In genomic region chr4:184348311-184349233, GRCh38 we compare ENCODE assay signal across 11 cellular contexts.
DNase-seq lines count a peak whose midpoint lies in the region; ATAC-seq, FAIRE-seq and TF ChIP-seq lines count a peak whose summit lies in the region.
"Had no signal": no experiment of that assay in that cellular context is flagged by ENCODE, and none has a peak within 500 bp of the region (broad histone marks: within the 10 kb centered on the region; RNA-seq: fewer than 3 reads in every experiment).

No MANE protein-coding gene starts in this region.

- H4K91ac ChIP-seq in IMR-90 (ENCODE audit: insufficient read depth, low read depth, low read length) = peak overlapping the region; percentile 38; the same call in 1 of the 2 replicates

- H3K4me2 ChIP-seq in IMR-90 (ENCODE audit: low read depth, low read length) = peak overlapping the region; percentile 47
- peak overlapping the region; percentile 100 for H3K4me2 ChIP-seq in HepG2 (ENCODE audit: low read depth, low read length)

- peak; percentile 79 for ATAC-seq in IMR-90 (ENCODE audit: low read depth)
- no peak for ATAC-seq in central memory CD8-positive, alpha-beta T cell (replicated peaks; ENCODE audit: extremely low read depth, poor library complexity, severe bottlenecking)
- peak; percentile 90 for ATAC-seq in HepG2
- ATAC-seq: T-cell had no signal

- H2AFZ ChIP-seq in IMR-90 (replicated peaks; ENCODE audit: low read length, poor library complexity) (peak overlapping the region; percentile 59), HepG2 (ENCODE audit: low read length) (no peak overlapping the region)

- H3K23ac ChIP-seq in IMR-90 (ENCODE audit: low read depth, low read length) = peak overlapping the region; percentile 66; the same call in 1 of the 2 replicates

- H3K27ac ChIP-seq in IMR-90 (ENCODE audit: insufficient read depth, low read length) = peak overlapping the region; percentile 82
- H3K27ac ChIP-seq in HepG2 (ENCODE audit: extremely low read length, insufficient read depth, low read length) = peak overlapping the region; percentile 100
- H3K27ac ChIP-seq in testis = peak overlapping the region; percentile 51 to 60

- intact Hi-C loops in IMR-90 (cut with micrococcal nuclease) = loop anchor here (2.0 kb wide), 1 partner anchor 34 kb away; no protein-coding TSS in a partner anchor
- intact Hi-C loops in HepG2 (cut with micrococcal nuclease; ENCODE audit: unreplicated experiment) = loop anchor here (1.0 to 5.0 kb wide), 6 partner anchors 16 to 124 kb away; partner anchors contain the start of gene IRF2
- intact Hi-C loops in testis (cut with DNase I; ENCODE audit: low total_unique reads) = loop anchor here (10.0 kb wide), 1 partner anchor 46 kb away; no protein-coding TSS in a partner anchor

- H4K8ac ChIP-seq in IMR-90 (ENCODE audit: low read depth in 2 of 2, low read length in 2 of 2) = peak overlapping the region; percentile 26 to 62; a peak in 3 of 4 replicates

- H2BK20ac ChIP-seq in IMR-90 (ENCODE audit: low read depth, low read length) = peak overlapping the region; percentile 23

- peak; percentile 90 for DNase-seq in IMR-90
- DNase-seq in central memory CD8-positive, alpha-beta T cell (ENCODE audit: low spot score in 2 of 2) = no peak
- peak; percentile 99 for DNase-seq in HepG2 (ENCODE audit: low spot score)
- DNase-seq in testis = peak; percentile 51
- DNase-seq in activated effector memory CD4-positive, alpha-beta T cell treated with anti-CD3 and anti-CD28 coated beads, Interleukin-2, amount 50 U/mL, for 16 hours = no peak
- no peak for DNase-seq in NCI-H2171 (lab: John Stamatoyannopoulos, UW)
- no peak for DNase-seq in NCI-H524 treated with DMSO at 0.1 percent for 48 hours (lab: John Stamatoyannopoulos, UW)
- DNase-seq in activated CD4-positive, alpha-beta T cell treated with anti-CD3 and anti-CD28 coated beads, Interleukin-2, amount 10 ng/mL, durations not matched to agents 7 days and 5 days = no peak
- DNase-seq: activated naive CD4-positive, alpha-beta T cell treated with anti-CD3 and anti-CD28 coated beads for 36 hours; NCI-H1092 treated with DMSO at 0.1 percent for 48 hours; T-cell had no signal

- in situ Hi-C loops in IMR-90 (cut with MboI; ENCODE audit: low sequenced_read_pairs) = no loop called here
- in situ Hi-C loops in HepG2 (cut with HindIII; ENCODE audit: extremely low pct_ligation_motif_present, low pct_unique_long_range_greater_than_20kb) = no loop called here

- peak overlapping the region; percentile 80 for H2AK5ac ChIP-seq in IMR-90 (ENCODE audit: low read depth, low read length)

- no peaks in the 10 kb centered on the region for H3K27me3 Mint-ChIP-seq in central memory CD8-positive, alpha-beta T cell
- no peaks in the 10 kb centered on the region for H3K27me3 Mint-ChIP-seq in activated CD4-positive, alpha-beta T cell treated with anti-CD3 and anti-CD28 coated beads, Interleukin-2, amount 10 ng/mL, durations not matched to agents 7 days and 5 days

- H4K20me1 ChIP-seq in IMR-90 (ENCODE audit: insufficient read depth, low read length) (no peaks in the 10 kb centered on the region), HepG2 (ENCODE audit: insufficient read depth, low read length) (no peaks in the 10 kb centered on the region)

- peak overlapping the region; percentile 70 for H4K5ac ChIP-seq in IMR-90 (ENCODE audit: low read depth, low read length)

- no peak overlapping the region for H3K4me3 ChIP-seq in IMR-90 (ENCODE audit: insufficient read depth, low read depth, low read length)
- H3K4me3 ChIP-seq in HepG2 (replicated peaks in 1 of 3; ENCODE audit: insufficient read depth in 1 of 3, low read depth in 2 of 3, low read length in 3 of 3) = peak overlapping the region; percentile 47 to 71 (median 62)
- no peak overlapping the region for H3K4me3 ChIP-seq in testis

- H3K9me3 ChIP-seq in IMR-90 (ENCODE audit: control insufficient read depth, insufficient read depth, low read length) (no peaks in the 10 kb centered on the region), HepG2 (ENCODE audit: low read length) (no peaks in the 10 kb centered on the region), testis (no peaks in the 10 kb centered on the region)

- H3K4me3 Mint-ChIP-seq in central memory CD8-positive, alpha-beta T cell = no peak overlapping the region
- no peak overlapping the region for H3K4me3 Mint-ChIP-seq in activated CD4-positive, alpha-beta T cell treated with anti-CD3 and anti-CD28 coated beads, Interleukin-2, amount 10 ng/mL, durations not matched to agents 7 days and 5 days
- H3K4me3 Mint-ChIP-seq: activated naive CD4-positive, alpha-beta T cell treated with anti-CD3 and anti-CD28 coated beads for 36 hours; T-cell had no signal

- no peak overlapping the region for H2AK9ac ChIP-seq in IMR-90 (replicated peaks; ENCODE audit: low read depth, low read length, poor library complexity)

- H3K9ac ChIP-seq in IMR-90 (ENCODE audit: low read depth, low read length) (peak overlapping the region; percentile 21), HepG2 (ENCODE audit: insufficient read depth, low read depth, low read length) (peak overlapping the region; percentile 90)

- H3K9me3 Mint-ChIP-seq in central memory CD8-positive, alpha-beta T cell = no peaks in the 10 kb centered on the region
- H3K9me3 Mint-ChIP-seq in activated CD4-positive, alpha-beta T cell treated with anti-CD3 and anti-CD28 coated beads, Interleukin-2, amount 10 ng/mL, durations not matched to agents 7 days and 5 days = peaks cover 6% of the 10 kb centered on the region
- H3K9me3 Mint-ChIP-seq: activated naive CD4-positive, alpha-beta T cell treated with anti-CD3 and anti-CD28 coated beads for 36 hours; T-cell had no signal

- peak overlapping the region; percentile 0; the same call in 1 of the 2 replicates for H3K56ac ChIP-seq in IMR-90 (ENCODE audit: extremely low read depth, insufficient read depth, low read length)

- TF ChIP-seq CTCF in IMR-90 (conservative IDR thresholded peaks at IDR 0.05; ENCODE audit: low read depth, low read length) (no peak), HepG2 (CRISPR knock-in tag; IDR thresholded peaks at IDR 0.05) (no peak), testis (IDR thresholded peaks at IDR 0.05) (no peak)

- H3K9me1 ChIP-seq in IMR-90 (ENCODE audit: insufficient read depth, low read length) = peaks cover 3% of the 10 kb centered on the region; the same call in 1 of the 2 replicates

- TF ChIP-seq POLR2A in IMR-90 (IDR thresholded peaks at IDR 0.05; ENCODE audit: low read depth, low read length) (no peak), HepG2 (IDR thresholded peaks at IDR 0.05; ENCODE audit: insufficient read depth in 1 of 2, low read depth in 2 of 2, low read length in 2 of 2) (peak; percentile 76 to 81), testis (IDR thresholded peaks at IDR 0.05) (no peak)

- H3K4me1 Mint-ChIP-seq in central memory CD8-positive, alpha-beta T cell = peaks cover 33% of the 10 kb centered on the region
- peaks cover 13% of the 10 kb centered on the region for H3K4me1 Mint-ChIP-seq in activated CD4-positive, alpha-beta T cell treated with anti-CD3 and anti-CD28 coated beads, Interleukin-2, amount 10 ng/mL, durations not matched to agents 7 days and 5 days

- dilution Hi-C loops in IMR-90 (cut with HindIII; ENCODE audit: low sequenced_read_pairs, unreplicated experiment) = no loop called here

- TF ChIP-seq RAD21 in IMR-90 (IDR thresholded peaks at IDR 0.05; ENCODE audit: low read length) (no peak), HepG2 (CRISPR knock-in tag; IDR thresholded peaks at IDR 0.05) (no peak; the same call in 1 of the 2 replicates)

- peak overlapping the region; percentile 66 for H2BK120ac ChIP-seq in IMR-90 (ENCODE audit: low read depth, low read length)

- peak; percentile 98 for FAIRE-seq in HepG2 (lab: Jason Lieb, UNC)

- BruUV-seq in IMR-90 (replicated peaks; lab: Mats Ljungman, UMichigan) (no TSS peak), HepG2 (replicated peaks; lab: Mats Ljungman, UMichigan) (TSS peak; percentile 87)

- CTCF ChIA-PET in IMR-90 (lab: Yijun Ruan, JAX) = interaction anchor here (0.5 to 1.1 kb wide), 3 partner anchors 14 to 42 kb away, joined by 3 read pairs; no protein-coding TSS in a partner anchor
- CTCF ChIA-PET in HepG2 (lab: Yijun Ruan, JAX; ENCODE audit: low intra/inter-chr PET ratio, low total read pairs) = no interaction called here
- CTCF ChIA-PET in activated CD4-positive, alpha-beta T cell treated with anti-CD3 and anti-CD28 coated beads, Interleukin-2, amount 10 ng/mL, durations not matched to agents 7 days and 5 days (lab: Charles Lee) = interaction anchor here (3.1 kb wide), 1 partner anchor 11 kb away, joined by 12 read pairs; no protein-coding TSS in a partner anchor

- H3K36me3 ChIP-seq in IMR-90 (ENCODE audit: control insufficient read depth, insufficient read depth, low read length) (no peaks in the 10 kb centered on the region), HepG2 (replicated peaks in 1 of 2; ENCODE audit: control insufficient read depth in 1 of 2, insufficient read depth in 2 of 2, low read length in 2 of 2) (no peaks in the 10 kb centered on the region), testis (ENCODE audit: low read depth, missing control alignments) (no peaks in the 10 kb centered on the region)

- H3K27ac Mint-ChIP-seq in central memory CD8-positive, alpha-beta T cell (ENCODE audit: low read depth) = peak overlapping the region; percentile 22
- H3K27ac Mint-ChIP-seq in activated CD4-positive, alpha-beta T cell treated with anti-CD3 and anti-CD28 coated beads, Interleukin-2, amount 10 ng/mL, durations not matched to agents 7 days and 5 days = no peak overlapping the region
- H3K27ac Mint-ChIP-seq: activated naive CD4-positive, alpha-beta T cell treated with anti-CD3 and anti-CD28 coated beads for 36 hours had no signal

- 63% methylated on average over 6 of the region's 15 CpGs; no CpG with 5 or more reads in 1 of the 2 experiments for WGBS in IMR-90 (ENCODE audit: extremely low coverage in 2 of 2, insufficient read length in 1 of 2), 2 experiments
- 3% methylated on average over 13 of the region's 15 CpGs for WGBS in HepG2 (ENCODE audit: low lambda C conversion rate)
- 43 to 57% methylated on average over 15 of the region's 15 CpGs for WGBS in testis, 2 donors

- H3K36me3 Mint-ChIP-seq in central memory CD8-positive, alpha-beta T cell (ENCODE audit: insufficient read depth) = no peaks in the 10 kb centered on the region
- H3K36me3 Mint-ChIP-seq in activated CD4-positive, alpha-beta T cell treated with anti-CD3 and anti-CD28 coated beads, Interleukin-2, amount 10 ng/mL, durations not matched to agents 7 days and 5 days (ENCODE audit: low read depth) = no peaks in the 10 kb centered on the region
- H3K36me3 Mint-ChIP-seq: T-cell had no signal

- H3K27me3 ChIP-seq in IMR-90 (ENCODE audit: control insufficient read depth, insufficient read depth, low read length) (no peaks in the 10 kb centered on the region), HepG2 (ENCODE audit: control insufficient read depth in 1 of 2, insufficient read depth in 2 of 2, low read length in 2 of 2) (no peaks in the 10 kb centered on the region), testis (no peaks in the 10 kb centered on the region)

- H3K79me2 ChIP-seq in HepG2 (ENCODE audit: insufficient read depth, low read length) = no peaks in the 10 kb centered on the region

- H2BK15ac ChIP-seq in IMR-90 (ENCODE audit: low read depth, low read length) = peak overlapping the region; percentile 64; the same call in 2 of the 3 replicates

- POLR2A ChIA-PET in IMR-90 (lab: Charles Lee; ENCODE audit: unreplicated experiment) = interaction anchor here (0.7 kb wide), 1 partner anchor 42 kb away, joined by 18 read pairs; no protein-coding TSS in a partner anchor
- POLR2A ChIA-PET in HepG2 (lab: Yijun Ruan, JAX) = interaction anchor here (0.6 to 3.1 kb wide), 25 partner anchors 9 to 1030 kb away, joined by 3 to 34 read pairs (median 5); partner anchors contain the start of genes CENPU and IRF2
- POLR2A ChIA-PET in activated CD4-positive, alpha-beta T cell treated with anti-CD3 and anti-CD28 coated beads, Interleukin-2, amount 10 ng/mL, durations not matched to agents 7 days and 5 days (lab: Charles Lee) = no interaction called here

- TF ChIP-seq EP300 in HepG2 (IDR thresholded peaks at IDR 0.05; ENCODE audit: low read depth in 2 of 2, low read length in 2 of 2) = peak in 1 of 2 experiments; percentile 91; a peak in 3 of 4 replicates
- peak; percentile 78 for TF ChIP-seq EP300 in HepG2 (CRISPR knock-in tag; IDR thresholded peaks at IDR 0.05; ENCODE audit: borderline replicate concordance)

- H3K14ac ChIP-seq in IMR-90 (replicated peaks; ENCODE audit: low read depth, low read length) = 0 out of 2 replicates have a peak overlapping the region, but pooled peaks have one; percentile 12

- H3K4me1 ChIP-seq in IMR-90 (ENCODE audit: control insufficient read depth, insufficient read depth, low read length) (peaks cover 26% of the 10 kb centered on the region), HepG2 (ENCODE audit: insufficient read depth, low read length) (peaks cover 86% of the 10 kb centered on the region), testis (peaks cover 34% of the 10 kb centered on the region)

- H3K4ac ChIP-seq in IMR-90 (ENCODE audit: low read depth, low read length) = peak overlapping the region; percentile 64

- peak overlapping the region; percentile 50 for H3K18ac ChIP-seq in IMR-90 (ENCODE audit: low read depth, low read length)

- H2BK5ac ChIP-seq in IMR-90 (ENCODE audit: low read depth, low read length, poor library complexity, severe bottlenecking) = peak overlapping the region; percentile 49

- no peaks in the 10 kb centered on the region for H3K79me1 ChIP-seq in IMR-90 (ENCODE audit: low read depth in 1 of 2, low read length in 2 of 2)

Comparison
In these comparisons a context has a peak if more than half of its experiments do, and no peak if none do; other contexts are left out.
1. DNase-seq: peak in IMR-90 (single experiment), HepG2 (single experiment) and testis (single experiment); none in central memory CD8-positive, alpha-beta T cell (0 of 2), activated effector memory CD4-positive, alpha-beta T cell treated with anti-CD3 and anti-CD28 coated beads, Interleukin-2, amount 50 U/mL, for 16 hours (single experiment), NCI-H2171 (single experiment), NCI-H524 treated with DMSO at 0.1 percent for 48 hours (single experiment) and activated CD4-positive, alpha-beta T cell treated with anti-CD3 and anti-CD28 coated beads, Interleukin-2, amount 10 ng/mL, durations not matched to agents 7 days and 5 days (single experiment).
2. H3K4me3 ChIP-seq: peak in HepG2 (3 of 3); none in IMR-90 (single experiment) and testis (0 of 2).
3. POLR2A ChIP-seq: peak in HepG2 (2 of 2); none in IMR-90 (single experiment) and testis (single experiment).
4. Peak in every context shown above with its lines, with median percentiles within 50 percentile points of each other: H3K27ac ChIP-seq.